11 cellular contexts compared by ENCODE assay signal in genomic region chr1:38209986-38210385, GRCh38.
"Had no signal": no experiment of that assay in that cellular context is flagged by ENCODE, and none has a peak within 500 bp of the region (broad histone marks: within the 10 kb centered on the region; RNA-seq: fewer than 3 reads in every experiment).

No MANE protein-coding gene starts in this region.

- DNase-seq: activated B cell treated with CpG ODN at 0.5 μM for 24 hours; activated CD4-positive, alpha-beta memory T cell treated with anti-CD3 and anti-CD28 coated beads, Interleukin-2, amount 10 ng/mL, durations not matched to agents 7 days and 5 days; activated CD4-positive, alpha-beta T cell treated with anti-CD3 and anti-CD28 coated beads for 4 hours; activated CD8-positive, alpha-beta memory T cell treated with anti-CD3 and anti-CD28 coated beads, Interleukin-2, amount 10 ng/mL, durations not matched to agents 7 days and 5 days; amniotic stem cell; dorsolateral prefrontal cortex; hippocampal formation; midbrain; spleen; stimulated activated CD4-positive, alpha-beta T cell treated with anti-CD3 and anti-CD28 coated beads, Interleukin-4, amount 100 ng/mL, for 4 hours; stimulated activated naive B cell treated with anti-CD40 and anti-IgM and Interleukin-4, amounts not matched to agents 10 μg/mL and 1 μg/mL and 100 μg/mL, for 72 hours had no signal

- ATAC-seq: activated CD8-positive, alpha-beta memory T cell treated with anti-CD3 and anti-CD28 coated beads, Interleukin-2, amount 10 ng/mL, durations not matched to agents 7 days and 5 days had no signal
